ENCODE assay signal across 2 cellular contexts in the genomic region with DNA sequence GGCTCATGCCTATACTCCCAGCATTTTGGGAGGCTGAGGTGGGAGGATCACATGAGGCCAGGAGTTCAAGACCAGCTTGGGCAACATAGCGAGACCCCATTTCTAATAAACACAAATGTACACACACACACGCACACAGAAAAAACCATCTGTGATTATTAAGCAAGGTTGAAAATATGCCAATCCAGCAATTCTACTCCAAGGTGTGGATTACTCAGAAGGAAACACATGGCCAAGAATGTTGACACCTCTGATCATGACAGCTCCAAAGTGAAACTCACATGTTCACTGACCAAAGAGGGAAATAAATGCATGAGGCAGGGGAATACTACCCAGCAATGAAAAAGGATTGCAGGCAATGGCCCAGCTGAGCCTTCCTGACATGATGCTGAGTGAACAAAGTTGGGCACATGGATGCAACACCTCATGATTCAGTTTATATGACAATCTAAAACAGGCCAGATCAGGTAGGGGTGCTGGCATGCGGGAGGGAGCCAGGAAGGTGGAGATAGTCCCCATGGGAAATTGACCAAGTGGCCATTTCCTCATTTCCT.
TF ChIP-seq lines count a peak whose summit lies in the region.

No MANE protein-coding gene starts in this region.

TF ChIP-seq in HepG2, 621 proteins besides CTCF, POLR2A, EP300 and RAD21:
- TF ChIP-seq, protein P1, sequence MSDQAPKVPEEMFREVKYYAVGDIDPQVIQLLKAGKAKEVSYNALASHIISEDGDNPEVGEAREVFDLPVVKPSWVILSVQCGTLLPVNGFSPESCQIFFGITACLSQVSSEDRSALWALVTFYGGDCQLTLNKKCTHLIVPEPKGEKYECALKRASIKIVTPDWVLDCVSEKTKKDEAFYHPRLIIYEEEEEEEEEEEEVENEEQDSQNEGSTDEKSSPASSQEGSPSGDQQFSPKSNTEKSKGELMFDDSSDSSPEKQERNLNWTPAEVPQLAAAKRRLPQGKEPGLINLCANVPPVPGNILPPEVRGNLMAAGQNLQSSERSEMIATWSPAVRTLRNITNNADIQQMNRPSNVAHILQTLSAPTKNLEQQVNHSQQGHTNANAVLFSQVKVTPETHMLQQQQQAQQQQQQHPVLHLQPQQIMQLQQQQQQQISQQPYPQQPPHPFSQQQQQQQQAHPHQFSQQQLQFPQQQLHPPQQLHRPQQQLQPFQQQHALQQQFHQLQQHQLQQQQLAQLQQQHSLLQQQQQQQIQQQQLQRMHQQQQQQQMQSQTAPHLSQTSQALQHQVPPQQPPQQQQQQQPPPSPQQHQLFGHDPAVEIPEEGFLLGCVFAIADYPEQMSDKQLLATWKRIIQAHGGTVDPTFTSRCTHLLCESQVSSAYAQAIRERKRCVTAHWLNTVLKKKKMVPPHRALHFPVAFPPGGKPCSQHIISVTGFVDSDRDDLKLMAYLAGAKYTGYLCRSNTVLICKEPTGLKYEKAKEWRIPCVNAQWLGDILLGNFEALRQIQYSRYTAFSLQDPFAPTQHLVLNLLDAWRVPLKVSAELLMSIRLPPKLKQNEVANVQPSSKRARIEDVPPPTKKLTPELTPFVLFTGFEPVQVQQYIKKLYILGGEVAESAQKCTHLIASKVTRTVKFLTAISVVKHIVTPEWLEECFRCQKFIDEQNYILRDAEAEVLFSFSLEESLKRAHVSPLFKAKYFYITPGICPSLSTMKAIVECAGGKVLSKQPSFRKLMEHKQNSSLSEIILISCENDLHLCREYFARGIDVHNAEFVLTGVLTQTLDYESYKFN (CRISPR knock-in tag; conservative IDR thresholded peaks at IDR 0.05) = no peak
- TF ChIP-seq MAFF (IDR thresholded peaks at IDR 0.05; ENCODE audit: low read depth, low read length) (peak; percentile 71), MAFK (conservative IDR thresholded peaks at IDR 0.05 in 1 of 2, IDR thresholded peaks at IDR 0.05 in 1 of 2; ENCODE audit: low read length in 2 of 2) (peak; percentile 72 to 75), ZMYM3 (CRISPR knock-in tag; IDR thresholded peaks at IDR 0.05) (peak; percentile 33; the same call in 1 of the 2 replicates)
- TF ChIP-seq, protein P2, sequence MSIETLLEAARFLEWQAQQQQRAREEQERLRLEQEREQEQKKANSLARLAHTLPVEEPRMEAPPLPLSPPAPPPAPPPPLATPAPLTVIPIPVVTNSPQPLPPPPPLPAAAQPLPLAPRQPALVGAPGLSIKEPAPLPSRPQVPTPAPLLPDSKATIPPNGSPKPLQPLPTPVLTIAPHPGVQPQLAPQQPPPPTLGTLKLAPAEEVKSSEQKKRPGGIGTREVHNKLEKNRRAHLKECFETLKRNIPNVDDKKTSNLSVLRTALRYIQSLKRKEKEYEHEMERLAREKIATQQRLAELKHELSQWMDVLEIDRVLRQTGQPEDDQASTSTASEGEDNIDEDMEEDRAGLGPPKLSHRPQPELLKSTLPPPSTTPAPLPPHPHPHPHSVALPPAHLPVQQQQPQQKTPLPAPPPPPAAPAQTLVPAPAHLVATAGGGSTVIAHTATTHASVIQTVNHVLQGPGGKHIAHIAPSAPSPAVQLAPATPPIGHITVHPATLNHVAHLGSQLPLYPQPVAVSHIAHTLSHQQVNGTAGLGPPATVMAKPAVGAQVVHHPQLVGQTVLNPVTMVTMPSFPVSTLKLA (IDR thresholded peaks at IDR 0.05) = peak; percentile 44

TF ChIP-seq in endothelial cell of umbilical vein, 7 proteins besides CTCF, POLR2A, EP300 and RAD21:
- TF ChIP-seq GATA2 (IDR thresholded peaks at IDR 0.05; ENCODE audit: insufficient read depth, insufficient read length, low read depth, low read length) = no peak
- no peak for TF ChIP-seq EZH2 (IDR thresholded peaks at IDR 0.05; ENCODE audit: borderline replicate concordance, low read depth, low read length, severe bottlenecking)
- TF ChIP-seq MAX (IDR thresholded peaks at IDR 0.05; ENCODE audit: insufficient read depth, insufficient read length) = no peak
- TF ChIP-seq POLR2AphosphoS5 (IDR thresholded peaks at IDR 0.05; ENCODE audit: insufficient read depth, low read depth, low read length) = no peak
- TF ChIP-seq FOS (IDR thresholded peaks at IDR 0.05; ENCODE audit: borderline replicate concordance, insufficient read depth, low read length) = no peak
- no peak for TF ChIP-seq MYC (IDR thresholded peaks at IDR 0.05; ENCODE audit: low read depth, low read length)
